In the genomic region with DNA sequence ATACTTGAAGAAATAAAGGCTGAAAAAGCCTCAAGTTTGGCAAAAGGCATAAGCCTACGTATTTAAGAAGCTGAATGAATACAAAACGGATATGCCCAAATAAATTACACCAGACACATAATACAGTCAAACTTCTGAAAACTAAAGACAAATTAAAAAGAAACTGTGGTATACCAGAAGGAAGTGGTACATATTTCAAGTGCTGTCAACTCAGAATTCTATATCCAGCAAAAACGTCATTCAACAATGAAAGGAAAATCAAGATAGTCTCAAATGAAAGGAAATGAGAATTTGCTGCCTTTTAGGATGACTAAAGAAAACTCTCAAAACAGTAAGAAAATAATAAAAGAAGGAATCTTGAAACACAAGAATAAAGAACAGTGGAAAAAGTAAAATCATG, we compare ENCODE assay signal across 22 cellular contexts.
"Had no signal": no experiment of that assay in that cellular context is flagged by ENCODE, and none has a peak within 500 bp of the region (broad histone marks: within the 10 kb centered on the region; RNA-seq: fewer than 3 reads in every experiment).

No MANE protein-coding gene starts in this region.

- DNase-seq: dermis blood vessel endothelial cell; dorsolateral prefrontal cortex; effector CD4-positive, alpha-beta T cell; effector memory CD4-positive, alpha-beta T cell; foreskin keratinocyte; heart left ventricle; hypothalamus; immature natural killer cell; islet precursor cell; kidney; kidney glomerular epithelial cell; left colon; left ventricle myocardium inferior; lower lobe of right lung; mesenchymal stem cell; midbrain; naive thymus-derived CD4-positive, alpha-beta T cell had no signal

- H3K4me1 Mint-ChIP-seq: immature natural killer cell; naive thymus-derived CD4-positive, alpha-beta T cell had no signal

- H3K27me3 ChIP-seq: dorsolateral prefrontal cortex, esophagus muscularis mucosa, gastroesophageal sphincter, hepatocyte had no signal

- H3K4me3 ChIP-seq: coronary artery, dorsolateral prefrontal cortex, esophagus muscularis mucosa, gastroesophageal sphincter, heart left ventricle, hepatocyte, left ventricle myocardium inferior, lower lobe of right lung had no signal

- H3K4me2 ChIP-seq: hepatocyte had no signal

- H3K79me2 ChIP-seq: hepatocyte had no signal

- H3K27ac Mint-ChIP-seq: immature natural killer cell; naive thymus-derived CD4-positive, alpha-beta T cell had no signal

- H3K27ac ChIP-seq: coronary artery, dorsolateral prefrontal cortex, esophagus muscularis mucosa, foreskin keratinocyte, gastroesophageal sphincter, heart left ventricle, hepatocyte, left ventricle myocardium inferior, lower lobe of right lung had no signal

- ATAC-seq: foreskin keratinocyte; gastroesophageal sphincter; heart left ventricle; left colon; left lobe of liver; lower lobe of right lung; naive thymus-derived CD4-positive, alpha-beta T cell had no signal

- H3K36me3 ChIP-seq: esophagus muscularis mucosa, gastroesophageal sphincter, heart left ventricle, left ventricle myocardium inferior, lower lobe of right lung had no signal

- H3K4me1 ChIP-seq: esophagus muscularis mucosa, foreskin keratinocyte, gastroesophageal sphincter, heart left ventricle, left ventricle myocardium inferior, lower lobe of right lung had no signal

- H3K4me3 Mint-ChIP-seq: immature natural killer cell; naive thymus-derived CD4-positive, alpha-beta T cell had no signal

- H2AFZ ChIP-seq: hepatocyte had no signal
